In genomic region chrX:44637282-44637681, GRCh38 we compare ENCODE assay signal across 10 cellular contexts.
"Had no signal": no experiment of that assay in that cellular context is flagged by ENCODE, and none has a peak within 500 bp of the region (broad histone marks: within the 10 kb centered on the region; RNA-seq: fewer than 3 reads in every experiment).

No MANE protein-coding gene starts in this region.

- H2AFZ ChIP-seq: GM23248 had no signal

- DNase-seq: GM23248, GOT3, H7, HFFc6, IMR-90 had no signal

- FAIRE-seq: HTR-8/SVneo, K562 had no signal

- ATAC-seq: HCT116, K562 had no signal

- H3K4me1 ChIP-seq: HAP-1 had no signal

- H3K27ac ChIP-seq: GM23248, HL-60 had no signal

- H3K36me3 ChIP-seq: HAP-1 had no signal

- H3K4me3 ChIP-seq: GM23248, HAP-1, K562 had no signal

- H3K9me3 ChIP-seq: HAP-1 had no signal

- H3K9ac ChIP-seq: GM23248 had no signal
